In the genomic region with DNA sequence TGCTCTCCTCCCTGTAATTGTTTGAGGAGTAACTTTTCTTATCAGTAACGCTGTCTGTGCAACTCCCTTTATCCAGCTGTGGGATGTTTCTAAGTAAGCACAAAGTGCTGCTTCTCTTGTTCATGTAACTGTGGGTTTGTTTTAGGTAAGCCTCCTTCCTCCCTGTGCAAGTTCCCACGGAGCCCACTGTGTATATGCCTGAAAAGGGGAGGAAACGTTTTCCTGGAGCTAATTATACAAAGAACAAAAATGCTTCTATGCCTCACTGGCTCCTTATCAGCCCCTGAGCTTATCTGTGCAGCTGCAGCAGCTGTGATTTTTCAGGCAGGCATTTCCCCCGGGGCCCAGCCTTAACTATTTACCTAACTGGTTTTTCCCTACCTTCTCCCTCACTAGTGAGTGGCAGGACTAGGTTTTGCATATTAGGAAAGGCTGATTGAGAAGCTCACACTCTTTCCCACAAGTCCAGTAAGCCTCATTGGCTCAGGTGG, we compare ENCODE assay signal across 14 cellular contexts.
A peak's percentile ranks its signal among the peaks of the same experiment; 100 is the strongest.
DNase-seq lines count a peak whose midpoint lies in the region; ATAC-seq and TF ChIP-seq lines count a peak whose summit lies in the region.
"Had no signal": no experiment of that assay in that cellular context is flagged by ENCODE, and none has a peak within 500 bp of the region (broad histone marks: within the 10 kb centered on the region; RNA-seq: fewer than 3 reads in every experiment).

No MANE protein-coding gene starts in this region.

- peak; percentile 82 for ATAC-seq in Right ventricle myocardium inferior
- ATAC-seq in heart left ventricle, result peak; percentile 59 to 88 (median 82)
- ATAC-seq in activated CD8-positive, alpha-beta T cell treated with anti-CD3 and anti-CD28 coated beads, Interleukin-2, amount 10 ng/mL, durations not matched to agents 7 days and 5 days, result no peak
- no peak for ATAC-seq in activated CD8-positive, alpha-beta T cell treated with anti-CD3 and anti-CD28 coated beads for 36 hours

- H3K36me3 ChIP-seq in right atrium auricular region (no peaks in the 10 kb centered on the region), heart left ventricle (no peaks in the 10 kb centered on the region), tibial artery (no peaks in the 10 kb centered on the region)
- H3K36me3 ChIP-seq: HAP-1, thyroid gland had no signal

- intact Hi-C loops in Right ventricle myocardium inferior (cut with DNase I) (no loop called here), heart left ventricle (cut with DNase I) (loop anchor here in 1 of 10 donors (10.0 kb wide), 1 partner anchor 329 kb away; no protein-coding TSS in a partner anchor), tibial artery (cut with DNase I; ENCODE audit: low total_unique reads) (no loop called here)
- intact Hi-C loops in activated CD8-positive, alpha-beta T cell treated with anti-CD3 and anti-CD28 coated beads for 36 hours (cut with micrococcal nuclease), result no loop called here

- H3K4me3 ChIP-seq in right atrium auricular region (no peak overlapping the region), heart left ventricle (peak overlapping the region in 1 of 12 donors; percentile 9), tibial artery (no peak overlapping the region)
- H3K4me3 ChIP-seq: HAP-1, skin epidermis, thyroid gland had no signal

- H3K27me3 Mint-ChIP-seq in activated CD8-positive, alpha-beta T cell treated with anti-CD3 and anti-CD28 coated beads, Interleukin-2, amount 10 ng/mL, durations not matched to agents 7 days and 5 days (ENCODE audit: low read depth), result no peaks in the 10 kb centered on the region
- no peaks in the 10 kb centered on the region for H3K27me3 Mint-ChIP-seq in activated CD8-positive, alpha-beta T cell treated with anti-CD3 and anti-CD28 coated beads for 36 hours

- no peak overlapping the region for H3K27ac Mint-ChIP-seq in activated CD8-positive, alpha-beta T cell treated with anti-CD3 and anti-CD28 coated beads, Interleukin-2, amount 10 ng/mL, durations not matched to agents 7 days and 5 days
- H3K27ac Mint-ChIP-seq in activated CD8-positive, alpha-beta T cell treated with anti-CD3 and anti-CD28 coated beads for 36 hours, result no peak overlapping the region

- H3K4me1 ChIP-seq in right atrium auricular region (peaks cover 0 to 15% of the 10 kb centered on the region in 2 donors), heart left ventricle (peaks cover 0 to 40% (median 12%) of the 10 kb centered on the region in 12 donors), tibial artery (no peaks in the 10 kb centered on the region)
- H3K4me1 ChIP-seq: HAP-1 had no signal

- no peak overlapping the region for H3K4me3 Mint-ChIP-seq in activated CD8-positive, alpha-beta T cell treated with anti-CD3 and anti-CD28 coated beads, Interleukin-2, amount 10 ng/mL, durations not matched to agents 7 days and 5 days
- no peak overlapping the region for H3K4me3 Mint-ChIP-seq in activated CD8-positive, alpha-beta T cell treated with anti-CD3 and anti-CD28 coated beads for 36 hours

- 0 to 2% (median 1%) methylated on average over 4 of the region's 4 CpGs for WGBS in heart left ventricle, 4 donors

- H3K27me3 ChIP-seq in right atrium auricular region (no peaks in the 10 kb centered on the region), heart left ventricle (no peaks in the 10 kb centered on the region), tibial artery (no peaks in the 10 kb centered on the region)
- H3K27me3 ChIP-seq: thyroid gland had no signal

- H3K36me3 Mint-ChIP-seq in activated CD8-positive, alpha-beta T cell treated with anti-CD3 and anti-CD28 coated beads, Interleukin-2, amount 10 ng/mL, durations not matched to agents 7 days and 5 days (ENCODE audit: low read depth), result no peaks in the 10 kb centered on the region
- no peaks in the 10 kb centered on the region for H3K36me3 Mint-ChIP-seq in activated CD8-positive, alpha-beta T cell treated with anti-CD3 and anti-CD28 coated beads for 36 hours (ENCODE audit: low read depth)

- H3K9me3 ChIP-seq in right atrium auricular region (no peaks in the 10 kb centered on the region), heart left ventricle (peaks cover 0 to 11% (median 0%) of the 10 kb centered on the region in 12 donors), tibial artery (no peaks in the 10 kb centered on the region)
- H3K9me3 ChIP-seq: HAP-1, thyroid gland had no signal

- CTCF ChIA-PET in activated CD8-positive, alpha-beta T cell treated with anti-CD3 and anti-CD28 coated beads, Interleukin-2, amount 10 ng/mL, durations not matched to agents 7 days and 5 days (lab: Charles Lee), result interaction anchor here (1.6 kb wide), 1 partner anchor 13 kb away, joined by 3 read pairs; no protein-coding TSS in a partner anchor
- CTCF ChIA-PET in activated CD8-positive, alpha-beta T cell treated with anti-CD3 and anti-CD28 coated beads for 36 hours (lab: Charles Lee), result no interaction called here

- POLR2A ChIA-PET in activated CD8-positive, alpha-beta T cell treated with anti-CD3 and anti-CD28 coated beads, Interleukin-2, amount 10 ng/mL, durations not matched to agents 7 days and 5 days (lab: Charles Lee), result no interaction called here
- POLR2A ChIA-PET in activated CD8-positive, alpha-beta T cell treated with anti-CD3 and anti-CD28 coated beads for 36 hours (lab: Charles Lee), result no interaction called here

- peak; percentile 76 for DNase-seq in Right ventricle myocardium inferior (ENCODE audit: missing footprints)
- DNase-seq in right atrium auricular region (ENCODE audit: low spot score), result no peak
- peak; percentile 57 to 77 for DNase-seq in NCI-H526 (lab: John Stamatoyannopoulos, UW)
- peak in 4 of 5 donors; percentile 58 to 64 (median 62) for DNase-seq in heart left ventricle
- no peak for DNase-seq in activated CD8-positive, alpha-beta T cell treated with anti-CD3 and anti-CD28 coated beads, Interleukin-2, amount 10 ng/mL, durations not matched to agents 7 days and 5 days
- no peak for DNase-seq in tibial artery
- DNase-seq in C1 segment of cervical spinal cord (lab: John Stamatoyannopoulos, UW), result no peak
- DNase-seq in activated CD8-positive, alpha-beta T cell treated with anti-CD3 and anti-CD28 coated beads for 36 hours, result no peak
- DNase-seq: ACHN, Kasumi-1, NCI-H2107, thyroid gland had no signal

- H3K9me3 Mint-ChIP-seq in activated CD8-positive, alpha-beta T cell treated with anti-CD3 and anti-CD28 coated beads, Interleukin-2, amount 10 ng/mL, durations not matched to agents 7 days and 5 days (ENCODE audit: insufficient read depth), result no peaks in the 10 kb centered on the region
- H3K9me3 Mint-ChIP-seq in activated CD8-positive, alpha-beta T cell treated with anti-CD3 and anti-CD28 coated beads for 36 hours, result peaks cover 2% of the 10 kb centered on the region

- no peak overlapping the region for H3K27ac ChIP-seq in right atrium auricular region
- H3K27ac ChIP-seq in heart left ventricle, result peak overlapping the region in 8 of 12 donors; percentile 19 to 73 (median 60)
- no peak overlapping the region for H3K27ac ChIP-seq in tibial artery
- H3K27ac ChIP-seq: skin epidermis, thyroid gland had no signal

- TF ChIP-seq POLR2A in heart left ventricle (IDR thresholded peaks at IDR 0.05), result no peak

- H3K4me1 Mint-ChIP-seq in activated CD8-positive, alpha-beta T cell treated with anti-CD3 and anti-CD28 coated beads, Interleukin-2, amount 10 ng/mL, durations not matched to agents 7 days and 5 days (ENCODE audit: low read depth), result no peaks in the 10 kb centered on the region
- H3K4me1 Mint-ChIP-seq in activated CD8-positive, alpha-beta T cell treated with anti-CD3 and anti-CD28 coated beads for 36 hours (ENCODE audit: low read depth), result no peaks in the 10 kb centered on the region

- TF ChIP-seq CTCF in right atrium auricular region (IDR thresholded peaks at IDR 0.05) (no peak), heart left ventricle (IDR thresholded peaks at IDR 0.05) (no peak), tibial artery (IDR thresholded peaks at IDR 0.05) (no peak)
- TF ChIP-seq CTCF in activated CD8-positive, alpha-beta T cell treated with anti-CD3 and anti-CD28 coated beads for 36 hours (IDR thresholded peaks at IDR 0.05), result no peak

Comparison
In these comparisons a context has a peak if more than half of its experiments do, and no peak if none do; other contexts are left out.
1. DNase-seq: peak in Right ventricle myocardium inferior (single experiment), NCI-H526 (2 of 2) and heart left ventricle (4 of 5); none in right atrium auricular region (single experiment), activated CD8-positive, alpha-beta T cell treated with anti-CD3 and anti-CD28 coated beads, Interleukin-2, amount 10 ng/mL, durations not matched to agents 7 days and 5 days (single experiment), tibial artery (0 of 2), C1 segment of cervical spinal cord (0 of 14) and activated CD8-positive, alpha-beta T cell treated with anti-CD3 and anti-CD28 coated beads for 36 hours (single experiment).
2. H3K27ac ChIP-seq: peak in heart left ventricle (8 of 12); none in right atrium auricular region (0 of 2) and tibial artery (0 of 2).
3. ATAC-seq: peak in Right ventricle myocardium inferior (single experiment) and heart left ventricle (4 of 4); none in activated CD8-positive, alpha-beta T cell treated with anti-CD3 and anti-CD28 coated beads, Interleukin-2, amount 10 ng/mL, durations not matched to agents 7 days and 5 days (single experiment) and activated CD8-positive, alpha-beta T cell treated with anti-CD3 and anti-CD28 coated beads for 36 hours (single experiment).